In the genomic region with DNA sequence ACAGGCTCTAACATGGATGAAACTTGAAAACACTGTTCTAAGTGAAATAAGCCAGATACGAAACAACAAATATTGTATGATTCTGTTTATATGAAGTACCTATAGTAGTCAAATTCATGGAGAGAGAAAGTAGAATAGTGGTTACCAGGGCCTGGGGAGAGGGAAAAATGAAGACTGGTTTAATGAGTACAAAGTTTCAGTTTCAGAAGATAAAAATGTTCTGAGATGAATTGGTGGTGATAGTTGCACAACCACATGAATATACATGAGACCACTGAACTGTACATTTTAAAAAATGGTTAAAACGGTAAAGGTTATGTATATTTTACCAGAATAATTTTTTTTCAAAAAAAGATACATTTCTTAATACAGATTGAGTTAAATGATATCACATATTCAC, we compare ENCODE assay signal across 16 cellular contexts.
DNase-seq lines count a peak whose midpoint lies in the region; ATAC-seq and TF ChIP-seq lines count a peak whose summit lies in the region.
"Had no signal": no experiment of that assay in that cellular context is flagged by ENCODE, and none has a peak within 500 bp of the region (broad histone marks: within the 10 kb centered on the region; RNA-seq: fewer than 3 reads in every experiment).

No MANE protein-coding gene starts in this region.

- TF ChIP-seq CTCF in ascending aorta (IDR thresholded peaks at IDR 0.05) (no peak), chondrocyte (IDR thresholded peaks at IDR 0.05) (no peak)

- H3K9me3 Mint-ChIP-seq in chondrocyte (ENCODE audit: low read depth): no peaks in the 10 kb centered on the region

- H3K27me3 Mint-ChIP-seq in chondrocyte (ENCODE audit: low read depth): no peaks in the 10 kb centered on the region
- H3K27me3 Mint-ChIP-seq: progenitor cell of endocrine pancreas had no signal

- no peak overlapping the region for H3K4me3 ChIP-seq in HAP-1
- no peak overlapping the region for H3K4me3 ChIP-seq in ascending aorta
- H3K4me3 ChIP-seq: SJCRH30 had no signal

- intact Hi-C loops in ascending aorta (cut with DNase I): no loop called here

- in situ Hi-C loops in HAP-1 (cut with MboI; ENCODE audit: low sequenced_read_pairs): no loop called here

- H3K27ac ChIP-seq in ascending aorta: no peak overlapping the region
- H3K27ac ChIP-seq: epithelial cell of prostate, SJCRH30 had no signal

- H3K27me3 ChIP-seq in HAP-1 (ENCODE audit: low read depth) (no peaks in the 10 kb centered on the region), ascending aorta (no peaks in the 10 kb centered on the region)
- H3K27me3 ChIP-seq: SJCRH30 had no signal

- ATAC-seq in GM18499 (IDR thresholded peaks at IDR 0.05; ENCODE audit: insufficient read depth, unreplicated experiment): peak; percentile 81
- ATAC-seq in GM19438 (IDR thresholded peaks at IDR 0.05; ENCODE audit: low read depth, unreplicated experiment): peak; percentile 92
- peak; percentile 97 for ATAC-seq in HG02840 (IDR thresholded peaks at IDR 0.05; ENCODE audit: low FRiP score, unreplicated experiment)
- ATAC-seq in HG03460 (IDR thresholded peaks at IDR 0.05; ENCODE audit: unreplicated experiment): peak; percentile 96

- H3K27ac Mint-ChIP-seq in chondrocyte (ENCODE audit: unreplicated experiment): no peak overlapping the region
- H3K27ac Mint-ChIP-seq: progenitor cell of endocrine pancreas had no signal

- H3K36me3 ChIP-seq in HAP-1 (replicated peaks) (no peaks in the 10 kb centered on the region), ascending aorta (no peaks in the 10 kb centered on the region)
- H3K36me3 ChIP-seq: SJCRH30 had no signal

- DNase-seq in activated CD4-positive, alpha-beta T cell treated with anti-CD3 and anti-CD28 coated beads for 4 hours: no peak
- DNase-seq in HAP-1 (ENCODE audit: low spot score in 2 of 2): no peak
- DNase-seq in ascending aorta (ENCODE audit: low spot score in 2 of 2): no peak
- no peak for DNase-seq in chondrocyte (ENCODE audit: low spot score)
- DNase-seq: activated CD4-positive, alpha-beta T cell treated with anti-CD3 and anti-CD28 coated beads for 1 hour; DND-41; NCI-H1105; NCI-H524 treated with DMSO at 0.1 percent for 48 hours; stimulated activated CD4-positive, alpha-beta T cell treated with anti-CD3 and anti-CD28 coated beads, Interleukin-4, amount 100 ng/mL, for 24 hours had no signal

- H3K36me3 Mint-ChIP-seq in chondrocyte (ENCODE audit: low read depth): no peaks in the 10 kb centered on the region

- peaks cover 23% of the 10 kb centered on the region for H3K4me1 Mint-ChIP-seq in chondrocyte (ENCODE audit: low read depth)

- H3K4me1 ChIP-seq in HAP-1 (peaks cover 13% of the 10 kb centered on the region), ascending aorta (peaks cover 0 to 2% of the 10 kb centered on the region in 2 donors)

- no peak overlapping the region for H3K4me3 Mint-ChIP-seq in chondrocyte (ENCODE audit: unreplicated experiment)

- H3K9me3 ChIP-seq in HAP-1 (no peaks in the 10 kb centered on the region), ascending aorta (no peaks in the 10 kb centered on the region)
- H3K9me3 ChIP-seq: SJCRH30 had no signal
